Comparison of ENCODE assay signal across 1 cellular context in the genomic region with DNA sequence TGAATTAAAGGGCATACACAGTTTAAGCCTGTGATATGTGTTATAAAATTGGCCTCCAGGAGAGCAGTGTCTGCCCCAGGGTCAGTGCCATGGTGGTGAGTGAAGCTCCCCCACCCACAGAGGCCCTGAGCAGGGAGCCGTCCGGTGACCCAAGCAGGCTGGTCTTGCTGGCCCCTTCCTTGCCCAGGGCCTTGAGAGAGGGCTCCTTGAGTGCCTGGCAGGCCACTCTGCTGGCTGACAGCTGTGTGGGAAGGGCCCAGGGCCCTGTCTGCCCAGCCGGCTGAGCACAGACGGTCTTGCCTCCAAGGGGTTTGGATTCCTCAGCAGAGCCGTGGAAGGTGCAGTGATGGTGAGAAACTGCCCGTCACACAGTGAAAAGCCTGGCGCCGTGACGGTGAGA.
TF ChIP-seq lines count a peak whose summit lies in the region.

No MANE protein-coding gene starts in this region.

TF ChIP-seq in GM23338, 12 proteins besides CTCF, POLR2A, EP300 and RAD21 (continued from another document):
- TF ChIP-seq, protein P1, sequence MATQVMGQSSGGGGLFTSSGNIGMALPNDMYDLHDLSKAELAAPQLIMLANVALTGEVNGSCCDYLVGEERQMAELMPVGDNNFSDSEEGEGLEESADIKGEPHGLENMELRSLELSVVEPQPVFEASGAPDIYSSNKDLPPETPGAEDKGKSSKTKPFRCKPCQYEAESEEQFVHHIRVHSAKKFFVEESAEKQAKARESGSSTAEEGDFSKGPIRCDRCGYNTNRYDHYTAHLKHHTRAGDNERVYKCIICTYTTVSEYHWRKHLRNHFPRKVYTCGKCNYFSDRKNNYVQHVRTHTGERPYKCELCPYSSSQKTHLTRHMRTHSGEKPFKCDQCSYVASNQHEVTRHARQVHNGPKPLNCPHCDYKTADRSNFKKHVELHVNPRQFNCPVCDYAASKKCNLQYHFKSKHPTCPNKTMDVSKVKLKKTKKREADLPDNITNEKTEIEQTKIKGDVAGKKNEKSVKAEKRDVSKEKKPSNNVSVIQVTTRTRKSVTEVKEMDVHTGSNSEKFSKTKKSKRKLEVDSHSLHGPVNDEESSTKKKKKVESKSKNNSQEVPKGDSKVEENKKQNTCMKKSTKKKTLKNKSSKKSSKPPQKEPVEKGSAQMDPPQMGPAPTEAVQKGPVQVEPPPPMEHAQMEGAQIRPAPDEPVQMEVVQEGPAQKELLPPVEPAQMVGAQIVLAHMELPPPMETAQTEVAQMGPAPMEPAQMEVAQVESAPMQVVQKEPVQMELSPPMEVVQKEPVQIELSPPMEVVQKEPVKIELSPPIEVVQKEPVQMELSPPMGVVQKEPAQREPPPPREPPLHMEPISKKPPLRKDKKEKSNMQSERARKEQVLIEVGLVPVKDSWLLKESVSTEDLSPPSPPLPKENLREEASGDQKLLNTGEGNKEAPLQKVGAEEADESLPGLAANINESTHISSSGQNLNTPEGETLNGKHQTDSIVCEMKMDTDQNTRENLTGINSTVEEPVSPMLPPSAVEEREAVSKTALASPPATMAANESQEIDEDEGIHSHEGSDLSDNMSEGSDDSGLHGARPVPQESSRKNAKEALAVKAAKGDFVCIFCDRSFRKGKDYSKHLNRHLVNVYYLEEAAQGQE (IDR thresholded peaks at IDR 0.05; ENCODE audit: unreplicated experiment): no peak
- no peak for TF ChIP-seq EZH2phosphoT487 (IDR thresholded peaks at IDR 0.05; ENCODE audit: unreplicated experiment)
- TF ChIP-seq CREB1 (CRISPR knock-in tag; IDR thresholded peaks at IDR 0.05; ENCODE audit: low read depth): no peak
- TF ChIP-seq, protein P2, sequence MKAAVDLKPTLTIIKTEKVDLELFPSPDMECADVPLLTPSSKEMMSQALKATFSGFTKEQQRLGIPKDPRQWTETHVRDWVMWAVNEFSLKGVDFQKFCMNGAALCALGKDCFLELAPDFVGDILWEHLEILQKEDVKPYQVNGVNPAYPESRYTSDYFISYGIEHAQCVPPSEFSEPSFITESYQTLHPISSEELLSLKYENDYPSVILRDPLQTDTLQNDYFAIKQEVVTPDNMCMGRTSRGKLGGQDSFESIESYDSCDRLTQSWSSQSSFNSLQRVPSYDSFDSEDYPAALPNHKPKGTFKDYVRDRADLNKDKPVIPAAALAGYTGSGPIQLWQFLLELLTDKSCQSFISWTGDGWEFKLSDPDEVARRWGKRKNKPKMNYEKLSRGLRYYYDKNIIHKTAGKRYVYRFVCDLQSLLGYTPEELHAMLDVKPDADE (IDR thresholded peaks at IDR 0.05): no peak
- no peak for TF ChIP-seq JUNB (IDR thresholded peaks at IDR 0.05; ENCODE audit: unreplicated experiment)
